ENCODE assay signal across 7 cellular contexts in genomic region chr4:76147454-76148141, GRCh38. TPM values are rescaled to one million over a fixed set of nuclear protein-coding genes. Genes with fewer than 3 reads are reported as not detected.
DNase-seq lines count a peak whose midpoint lies in the region; ATAC-seq and TF ChIP-seq lines count a peak whose summit lies in the region.

No MANE protein-coding gene starts in this region.

- peaks cover 1% of the 10 kb centered on the region for H3K27me3 Mint-ChIP-seq in T-helper 2 cell treated with Interferon-gamma antibody and Interleukin-4, amounts not matched to agents 5 μg/mL and 100 μg/mL, for 36 hours (ENCODE audit: low read depth)
- H3K27me3 Mint-ChIP-seq in MCF 10A (ENCODE audit: insufficient read depth, unreplicated experiment): no peaks in the 10 kb centered on the region

- peak; percentile 29 for ATAC-seq in HG02798 (IDR thresholded peaks at IDR 0.05; ENCODE audit: poor library complexity, unreplicated experiment)

- in situ Hi-C loops in GM13977 (cut with MboI; ENCODE audit: low pct_unique_long_range_greater_than_20kb, low sequenced_read_pairs, unreplicated experiment): no loop called here

- intact Hi-C loops in MCF 10A (cut with micrococcal nuclease): loop anchor here (5.0 kb wide), 1 partner anchor 160 kb away; no protein-coding TSS in a partner anchor

- no peaks in the 10 kb centered on the region for H3K9me3 Mint-ChIP-seq in T-helper 2 cell treated with Interferon-gamma antibody and Interleukin-4, amounts not matched to agents 5 μg/mL and 100 μg/mL, for 36 hours
- no peaks in the 10 kb centered on the region for H3K9me3 Mint-ChIP-seq in MCF 10A (ENCODE audit: unreplicated experiment)

- CTCF ChIA-PET in MCF 10A (lab: Yijun Ruan, JAX): interaction anchor here (0.5 to 1.1 kb wide), 2 partner anchors 109 to 283 kb away, joined by 3 to 4 read pairs; no protein-coding TSS in a partner anchor

- no peak for TF ChIP-seq CTCF in GM13977 (IDR thresholded peaks at IDR 0.05; ENCODE audit: extremely low read depth, insufficient read depth, missing control alignments)
- no peak for TF ChIP-seq CTCF in MCF 10A (IDR thresholded peaks at IDR 0.05; ENCODE audit: unreplicated experiment)

- POLR2A ChIA-PET in MCF 10A (lab: Yijun Ruan, JAX): interaction anchor here (0.8 to 5.3 kb wide), 22 partner anchors 9 to 928 kb away, joined by 3 to 60 read pairs (median 5); partner anchors contain the start of genes CCNI, SCARB2, SDAD1 and STBD1

- DNase-seq in GM13977 (ENCODE audit: low spot score) (peak; percentile 45), NCI-H146 (lab: John Stamatoyannopoulos, UW) (peak; percentile 96), MCF 10A (ENCODE audit: unreplicated experiment) (peak; percentile 87), iPS-NIHi7 (ENCODE audit: extremely low spot score) (peak; percentile 95)
- DNase-seq in T-helper 2 cell treated with Interferon-gamma antibody and Interleukin-4, amounts not matched to agents 5 μg/mL and 100 μg/mL, for 36 hours (ENCODE audit: low spot score): peak; percentile 65
- DNase-seq in stimulated activated CD4-positive, alpha-beta T cell treated with anti-CD3 and anti-CD28 coated beads, Interleukin-12 subunit alpha, Interleukin-12 subunit beta, amount 100 ng/mL, for 24 hours (ENCODE audit: low read depth in 2 of 2): peak; percentile 14 to 58

- peaks cover 25% of the 10 kb centered on the region for H3K4me1 Mint-ChIP-seq in T-helper 2 cell treated with Interferon-gamma antibody and Interleukin-4, amounts not matched to agents 5 μg/mL and 100 μg/mL, for 36 hours (ENCODE audit: low read depth)
- H3K4me1 Mint-ChIP-seq in MCF 10A (ENCODE audit: insufficient read depth, unreplicated experiment): peaks cover 12% of the 10 kb centered on the region

- peak overlapping the region; percentile 93 for H3K27ac Mint-ChIP-seq in T-helper 2 cell treated with Interferon-gamma antibody and Interleukin-4, amounts not matched to agents 5 μg/mL and 100 μg/mL, for 36 hours
- H3K27ac Mint-ChIP-seq in MCF 10A (ENCODE audit: low read depth, unreplicated experiment): peak overlapping the region; percentile 98

- peak overlapping the region; percentile 93 for H3K4me3 Mint-ChIP-seq in T-helper 2 cell treated with Interferon-gamma antibody and Interleukin-4, amounts not matched to agents 5 μg/mL and 100 μg/mL, for 36 hours
- H3K4me3 Mint-ChIP-seq in MCF 10A (ENCODE audit: unreplicated experiment): peak overlapping the region; percentile 98

- BruUV-seq in MCF 10A (replicated peaks; lab: Mats Ljungman, UMichigan): no TSS peak

- H3K36me3 Mint-ChIP-seq in T-helper 2 cell treated with Interferon-gamma antibody and Interleukin-4, amounts not matched to agents 5 μg/mL and 100 μg/mL, for 36 hours (ENCODE audit: low read depth): peaks cover 14% of the 10 kb centered on the region
- peaks cover 18% of the 10 kb centered on the region for H3K36me3 Mint-ChIP-seq in MCF 10A (ENCODE audit: insufficient read depth, unreplicated experiment)

RNA-seq across cellular contexts. Expression of gene NUP54, which starts 0.6 kb away (rescaled TPM):
- total RNA-seq in MCF 10A (2022): 46.9 and 51.5 TPM in 2 replicates

Comparison
In these comparisons a context has a peak if more than half of its experiments do, and no peak if none do; other contexts are left out.
1. Peak in every context shown above with its lines: DNase-seq and ATAC-seq.
2. DNase-seq: peak in every context shown above with its lines; median percentile 96 in NCI-H146; 95 in iPS-NIHi7; 87 in MCF 10A; 65 in T-helper 2 cell treated with Interferon-gamma antibody and Interleukin-4, amounts not matched to agents 5 μg/mL and 100 μg/mL, for 36 hours; 45 in GM13977; 36 in stimulated activated CD4-positive, alpha-beta T cell treated with anti-CD3 and anti-CD28 coated beads, Interleukin-12 subunit alpha, Interleukin-12 subunit beta, amount 100 ng/mL, for 24 hours.